11 cellular contexts compared by ENCODE assay signal in genomic region chr5:41747291-41747690, GRCh38.
DNase-seq lines count a peak whose midpoint lies in the region; ATAC-seq and TF ChIP-seq lines count a peak whose summit lies in the region.
"Had no signal": no experiment of that assay in that cellular context is flagged by ENCODE, and none has a peak within 500 bp of the region (broad histone marks: within the 10 kb centered on the region; RNA-seq: fewer than 3 reads in every experiment).

No MANE protein-coding gene starts in this region.

- no peak overlapping the region for H3K4me3 Mint-ChIP-seq in endothelial cell (ENCODE audit: unreplicated experiment)
- no peak overlapping the region for H3K4me3 Mint-ChIP-seq in natural killer cell

- intact Hi-C loops in natural killer cell (cut with micrococcal nuclease), result no loop called here

- DNase-seq in NCI-H2029 treated with DMSO at 0.1 percent for 48 hours (lab: John Stamatoyannopoulos, UW) (peak; percentile 23), NCI-H2029 (lab: John Stamatoyannopoulos, UW) (no peak), RPMI7951 (ENCODE audit: low read depth) (peak; percentile 18), endothelial cell (ENCODE audit: low spot score) (peak; percentile 4), skeletal muscle cell (ENCODE audit: low read depth) (peak; percentile 35), natural killer cell (no peak), ureter (ENCODE audit: low spot score) (no peak)
- DNase-seq in stimulated activated naive CD4-positive, alpha-beta T cell treated with Interleukin-2 at 50 U/mL for 16 hours (lab: John Stamatoyannopoulos, UW), result no peak
- DNase-seq: activated CD8-positive, alpha-beta memory T cell treated with anti-CD3 and anti-CD28 coated beads, Interleukin-2, amount 50 U/mL, for 4 hours; NCI-H1436 had no signal

- no peak overlapping the region for H3K27ac Mint-ChIP-seq in endothelial cell (ENCODE audit: unreplicated experiment)
- no peak overlapping the region for H3K27ac Mint-ChIP-seq in natural killer cell

- ATAC-seq in natural killer cell, result no peak

- H3K36me3 Mint-ChIP-seq in endothelial cell (ENCODE audit: low read depth, unreplicated experiment), result peaks cover 3% of the 10 kb centered on the region
- H3K36me3 Mint-ChIP-seq in natural killer cell, result peaks cover 9% of the 10 kb centered on the region

- no peak overlapping the region for H3K4me3 ChIP-seq in skeletal muscle cell (ENCODE audit: low read depth, low read length)
- H3K4me3 ChIP-seq: tibial nerve had no signal

- H3K4me1 Mint-ChIP-seq in endothelial cell (ENCODE audit: unreplicated experiment) (peaks cover 3% of the 10 kb centered on the region), natural killer cell (peaks cover 0 to 5% of the 10 kb centered on the region in 2 donors)

- no peaks in the 10 kb centered on the region for H3K9me3 Mint-ChIP-seq in endothelial cell (ENCODE audit: unreplicated experiment)
- no peaks in the 10 kb centered on the region for H3K9me3 Mint-ChIP-seq in natural killer cell

- H3K27me3 Mint-ChIP-seq in endothelial cell (ENCODE audit: unreplicated experiment) (no peaks in the 10 kb centered on the region), natural killer cell (ENCODE audit: low read depth in 2 of 2) (no peaks in the 10 kb centered on the region)

- TF ChIP-seq CTCF in endothelial cell (IDR thresholded peaks at IDR 0.05; ENCODE audit: unreplicated experiment) (no peak), natural killer cell (IDR thresholded peaks at IDR 0.05) (no peak)

Comparison
In these comparisons a context has a peak if more than half of its experiments do, and no peak if none do; other contexts are left out.
1. DNase-seq: peak in NCI-H2029 treated with DMSO at 0.1 percent for 48 hours (single experiment), RPMI7951 (single experiment), endothelial cell (single experiment) and skeletal muscle cell (single experiment); none in NCI-H2029 (single experiment), natural killer cell (single experiment), ureter (single experiment) and stimulated activated naive CD4-positive, alpha-beta T cell treated with Interleukin-2 at 50 U/mL for 16 hours (single experiment).